ENCODE assay signal across 2 cellular contexts in the genomic region with DNA sequence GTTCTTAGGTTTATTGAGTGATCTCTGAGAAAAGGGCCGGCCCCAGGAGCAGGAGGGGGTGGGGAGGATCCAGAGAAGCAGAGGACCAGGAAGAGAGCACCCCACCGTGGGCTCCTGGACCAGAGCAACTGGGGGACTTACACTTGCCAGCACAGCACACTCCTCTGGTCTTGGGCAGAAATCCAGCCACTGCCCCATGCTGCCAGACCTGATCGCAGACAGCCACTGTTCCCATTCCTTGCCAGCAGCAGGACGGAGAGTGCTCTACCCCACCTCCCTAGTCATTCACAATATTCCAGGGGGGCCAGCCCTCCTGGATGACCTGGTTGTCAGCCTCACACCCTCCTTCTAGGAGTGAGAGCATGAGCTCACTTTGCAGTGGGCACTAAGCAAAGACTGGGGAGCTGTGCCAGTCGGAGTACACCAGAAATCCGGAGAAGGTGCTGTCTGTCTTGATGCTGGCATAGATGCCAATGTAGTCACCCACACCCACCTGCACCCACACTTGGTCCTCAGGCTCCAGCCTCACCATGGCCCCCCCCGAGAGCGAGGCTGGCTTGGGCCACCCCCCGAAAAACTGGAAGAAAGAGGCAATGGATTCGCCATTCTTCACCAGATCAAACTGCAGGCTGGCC.
A peak's percentile ranks its signal among the peaks of the same experiment; 100 is the strongest.
TF ChIP-seq lines count a peak whose summit lies in the region.

No MANE protein-coding gene starts in this region.

TF ChIP-seq in HCT116, 20 proteins besides CTCF, POLR2A, EP300 and RAD21:
- TF ChIP-seq, protein P1, sequence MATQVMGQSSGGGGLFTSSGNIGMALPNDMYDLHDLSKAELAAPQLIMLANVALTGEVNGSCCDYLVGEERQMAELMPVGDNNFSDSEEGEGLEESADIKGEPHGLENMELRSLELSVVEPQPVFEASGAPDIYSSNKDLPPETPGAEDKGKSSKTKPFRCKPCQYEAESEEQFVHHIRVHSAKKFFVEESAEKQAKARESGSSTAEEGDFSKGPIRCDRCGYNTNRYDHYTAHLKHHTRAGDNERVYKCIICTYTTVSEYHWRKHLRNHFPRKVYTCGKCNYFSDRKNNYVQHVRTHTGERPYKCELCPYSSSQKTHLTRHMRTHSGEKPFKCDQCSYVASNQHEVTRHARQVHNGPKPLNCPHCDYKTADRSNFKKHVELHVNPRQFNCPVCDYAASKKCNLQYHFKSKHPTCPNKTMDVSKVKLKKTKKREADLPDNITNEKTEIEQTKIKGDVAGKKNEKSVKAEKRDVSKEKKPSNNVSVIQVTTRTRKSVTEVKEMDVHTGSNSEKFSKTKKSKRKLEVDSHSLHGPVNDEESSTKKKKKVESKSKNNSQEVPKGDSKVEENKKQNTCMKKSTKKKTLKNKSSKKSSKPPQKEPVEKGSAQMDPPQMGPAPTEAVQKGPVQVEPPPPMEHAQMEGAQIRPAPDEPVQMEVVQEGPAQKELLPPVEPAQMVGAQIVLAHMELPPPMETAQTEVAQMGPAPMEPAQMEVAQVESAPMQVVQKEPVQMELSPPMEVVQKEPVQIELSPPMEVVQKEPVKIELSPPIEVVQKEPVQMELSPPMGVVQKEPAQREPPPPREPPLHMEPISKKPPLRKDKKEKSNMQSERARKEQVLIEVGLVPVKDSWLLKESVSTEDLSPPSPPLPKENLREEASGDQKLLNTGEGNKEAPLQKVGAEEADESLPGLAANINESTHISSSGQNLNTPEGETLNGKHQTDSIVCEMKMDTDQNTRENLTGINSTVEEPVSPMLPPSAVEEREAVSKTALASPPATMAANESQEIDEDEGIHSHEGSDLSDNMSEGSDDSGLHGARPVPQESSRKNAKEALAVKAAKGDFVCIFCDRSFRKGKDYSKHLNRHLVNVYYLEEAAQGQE (IDR thresholded peaks at IDR 0.05; ENCODE audit: low read depth): no peak
- TF ChIP-seq SP1 (IDR thresholded peaks at IDR 0.05; ENCODE audit: low read depth) (no peak), EGR1 (IDR thresholded peaks at IDR 0.05; ENCODE audit: low read depth) (no peak), SIN3A (IDR thresholded peaks at IDR 0.05; ENCODE audit: low read depth) (no peak), ZNF274 (IDR thresholded peaks at IDR 0.05; ENCODE audit: low read depth, low read length) (no peak), POLR2AphosphoS5 (IDR thresholded peaks at IDR 0.05; ENCODE audit: low read depth, low read length) (no peak), ZFX (IDR thresholded peaks at IDR 0.05) (no peak), FOSL1 (IDR thresholded peaks at IDR 0.05; ENCODE audit: low read depth) (no peak), TCF7L2 (IDR thresholded peaks at IDR 0.05; ENCODE audit: borderline replicate concordance, extremely low read depth, insufficient read depth, insufficient read length) (no peak), ELF1 (IDR thresholded peaks at IDR 0.05; ENCODE audit: borderline replicate concordance, low read depth) (no peak), EZH2 (IDR thresholded peaks at IDR 0.05) (no peak), YY1 (IDR thresholded peaks at IDR 0.05; ENCODE audit: extremely low read depth, insufficient replicate concordance, low read depth, low read length) (no peak), JUND (IDR thresholded peaks at IDR 0.05) (no peak), CBX3 (IDR thresholded peaks at IDR 0.05; ENCODE audit: low read depth) (no peak), EZH2phosphoT487 (IDR thresholded peaks at IDR 0.05; ENCODE audit: borderline replicate concordance) (no peak)
- TF ChIP-seq, protein P2, sequence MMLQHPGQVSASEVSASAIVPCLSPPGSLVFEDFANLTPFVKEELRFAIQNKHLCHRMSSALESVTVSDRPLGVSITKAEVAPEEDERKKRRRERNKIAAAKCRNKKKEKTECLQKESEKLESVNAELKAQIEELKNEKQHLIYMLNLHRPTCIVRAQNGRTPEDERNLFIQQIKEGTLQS (IDR thresholded peaks at IDR 0.05): no peak
- TF ChIP-seq, protein P3, sequence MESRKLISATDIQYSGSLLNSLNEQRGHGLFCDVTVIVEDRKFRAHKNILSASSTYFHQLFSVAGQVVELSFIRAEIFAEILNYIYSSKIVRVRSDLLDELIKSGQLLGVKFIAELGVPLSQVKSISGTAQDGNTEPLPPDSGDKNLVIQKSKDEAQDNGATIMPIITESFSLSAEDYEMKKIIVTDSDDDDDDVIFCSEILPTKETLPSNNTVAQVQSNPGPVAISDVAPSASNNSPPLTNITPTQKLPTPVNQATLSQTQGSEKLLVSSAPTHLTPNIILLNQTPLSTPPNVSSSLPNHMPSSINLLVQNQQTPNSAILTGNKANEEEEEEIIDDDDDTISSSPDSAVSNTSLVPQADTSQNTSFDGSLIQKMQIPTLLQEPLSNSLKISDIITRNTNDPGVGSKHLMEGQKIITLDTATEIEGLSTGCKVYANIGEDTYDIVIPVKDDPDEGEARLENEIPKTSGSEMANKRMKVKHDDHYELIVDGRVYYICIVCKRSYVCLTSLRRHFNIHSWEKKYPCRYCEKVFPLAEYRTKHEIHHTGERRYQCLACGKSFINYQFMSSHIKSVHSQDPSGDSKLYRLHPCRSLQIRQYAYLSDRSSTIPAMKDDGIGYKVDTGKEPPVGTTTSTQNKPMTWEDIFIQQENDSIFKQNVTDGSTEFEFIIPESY (IDR thresholded peaks at IDR 0.05; ENCODE audit: extremely low read depth, insufficient replicate concordance, low read length): no peak
- TF ChIP-seq, protein P4, sequence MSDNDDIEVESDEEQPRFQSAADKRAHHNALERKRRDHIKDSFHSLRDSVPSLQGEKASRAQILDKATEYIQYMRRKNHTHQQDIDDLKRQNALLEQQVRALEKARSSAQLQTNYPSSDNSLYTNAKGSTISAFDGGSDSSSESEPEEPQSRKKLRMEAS (IDR thresholded peaks at IDR 0.05): no peak

TF ChIP-seq in K562, 482 proteins besides CTCF, POLR2A, EP300 and RAD21:
- TF ChIP-seq, protein P5, sequence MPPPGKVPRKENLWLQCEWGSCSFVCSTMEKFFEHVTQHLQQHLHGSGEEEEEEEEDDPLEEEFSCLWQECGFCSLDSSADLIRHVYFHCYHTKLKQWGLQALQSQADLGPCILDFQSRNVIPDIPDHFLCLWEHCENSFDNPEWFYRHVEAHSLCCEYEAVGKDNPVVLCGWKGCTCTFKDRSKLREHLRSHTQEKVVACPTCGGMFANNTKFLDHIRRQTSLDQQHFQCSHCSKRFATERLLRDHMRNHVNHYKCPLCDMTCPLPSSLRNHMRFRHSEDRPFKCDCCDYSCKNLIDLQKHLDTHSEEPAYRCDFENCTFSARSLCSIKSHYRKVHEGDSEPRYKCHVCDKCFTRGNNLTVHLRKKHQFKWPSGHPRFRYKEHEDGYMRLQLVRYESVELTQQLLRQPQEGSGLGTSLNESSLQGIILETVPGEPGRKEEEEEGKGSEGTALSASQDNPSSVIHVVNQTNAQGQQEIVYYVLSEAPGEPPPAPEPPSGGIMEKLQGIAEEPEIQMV (tag; conservative IDR thresholded peaks at IDR 0.05; ENCODE audit: low read depth): peak; percentile 83
- TF ChIP-seq, protein P6, sequence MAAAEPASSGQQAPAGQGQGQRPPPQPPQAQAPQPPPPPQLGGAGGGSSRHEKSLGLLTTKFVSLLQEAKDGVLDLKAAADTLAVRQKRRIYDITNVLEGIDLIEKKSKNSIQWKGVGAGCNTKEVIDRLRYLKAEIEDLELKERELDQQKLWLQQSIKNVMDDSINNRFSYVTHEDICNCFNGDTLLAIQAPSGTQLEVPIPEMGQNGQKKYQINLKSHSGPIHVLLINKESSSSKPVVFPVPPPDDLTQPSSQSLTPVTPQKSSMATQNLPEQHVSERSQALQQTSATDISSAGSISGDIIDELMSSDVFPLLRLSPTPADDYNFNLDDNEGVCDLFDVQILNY (CRISPR knock-in tag; IDR thresholded peaks at IDR 0.05): 0 out of 2 replicates have a peak, but pooled peaks have one; percentile 38
- TF ChIP-seq, protein P7, sequence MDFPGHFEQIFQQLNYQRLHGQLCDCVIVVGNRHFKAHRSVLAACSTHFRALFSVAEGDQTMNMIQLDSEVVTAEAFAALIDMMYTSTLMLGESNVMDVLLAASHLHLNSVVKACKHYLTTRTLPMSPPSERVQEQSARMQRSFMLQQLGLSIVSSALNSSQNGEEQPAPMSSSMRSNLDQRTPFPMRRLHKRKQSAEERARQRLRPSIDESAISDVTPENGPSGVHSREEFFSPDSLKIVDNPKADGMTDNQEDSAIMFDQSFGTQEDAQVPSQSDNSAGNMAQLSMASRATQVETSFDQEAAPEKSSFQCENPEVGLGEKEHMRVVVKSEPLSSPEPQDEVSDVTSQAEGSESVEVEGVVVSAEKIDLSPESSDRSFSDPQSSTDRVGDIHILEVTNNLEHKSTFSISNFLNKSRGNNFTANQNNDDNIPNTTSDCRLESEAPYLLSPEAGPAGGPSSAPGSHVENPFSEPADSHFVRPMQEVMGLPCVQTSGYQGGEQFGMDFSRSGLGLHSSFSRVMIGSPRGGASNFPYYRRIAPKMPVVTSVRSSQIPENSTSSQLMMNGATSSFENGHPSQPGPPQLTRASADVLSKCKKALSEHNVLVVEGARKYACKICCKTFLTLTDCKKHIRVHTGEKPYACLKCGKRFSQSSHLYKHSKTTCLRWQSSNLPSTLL (IDR thresholded peaks at IDR 0.05): peak; percentile 61; the same call in 1 of the 2 replicates
- TF ChIP-seq GTF2E2 (tag; IDR thresholded peaks at IDR 0.05): no peak
- TF ChIP-seq, protein P8, sequence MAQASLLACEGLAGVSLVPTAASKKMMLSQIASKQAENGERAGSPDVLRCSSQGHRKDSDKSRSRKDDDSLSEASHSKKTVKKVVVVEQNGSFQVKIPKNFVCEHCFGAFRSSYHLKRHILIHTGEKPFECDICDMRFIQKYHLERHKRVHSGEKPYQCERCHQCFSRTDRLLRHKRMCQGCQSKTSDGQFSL (CRISPR knock-in tag; IDR thresholded peaks at IDR 0.05): peak; percentile 16; the same call in 1 of the 2 replicates
- TF ChIP-seq, protein P8 (tag; IDR thresholded peaks at IDR 0.05): no peak
